Comparison of ENCODE assay signal across 13 cellular contexts in the genomic region with DNA sequence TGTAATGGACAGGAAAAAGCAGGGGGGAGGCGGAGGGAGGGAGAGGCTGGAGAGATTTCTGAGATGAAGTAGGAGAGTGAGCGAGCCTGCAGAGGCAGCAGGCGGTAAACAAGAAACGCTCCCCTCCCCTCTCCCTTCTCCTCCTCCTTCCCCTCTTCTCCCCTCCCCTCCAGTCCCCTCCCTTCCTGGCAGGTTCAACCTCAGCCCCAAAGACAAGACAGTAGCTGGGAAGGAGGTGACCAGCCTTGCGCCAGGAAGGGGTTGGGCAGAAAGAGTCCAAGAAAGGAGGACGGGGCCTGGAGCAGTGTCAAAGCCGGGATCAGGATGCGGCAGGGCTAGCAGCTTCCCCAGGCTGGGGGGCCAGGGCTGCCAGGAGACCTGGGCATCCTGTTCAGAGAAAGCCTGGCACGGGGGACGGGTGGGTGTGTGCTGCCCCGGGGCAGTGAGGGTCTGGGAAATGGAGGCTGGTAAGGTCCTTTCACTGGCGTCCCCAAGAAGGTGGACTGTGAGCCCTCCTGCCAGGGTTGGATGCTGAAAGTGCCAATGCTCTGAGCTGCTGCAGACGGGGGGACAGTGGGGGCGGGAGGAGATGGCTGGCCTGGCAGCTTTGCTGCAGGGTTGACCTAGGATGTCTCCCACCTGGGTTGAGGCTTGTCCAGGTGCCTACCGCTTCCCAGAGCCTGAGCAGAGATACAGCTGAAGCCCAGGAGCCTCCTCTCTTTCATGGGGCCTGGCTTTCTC.
A peak's percentile ranks its signal among the peaks of the same experiment; 100 is the strongest.
DNase-seq lines count a peak whose midpoint lies in the region; ATAC-seq, FAIRE-seq and TF ChIP-seq lines count a peak whose summit lies in the region.
"Had no signal": no experiment of that assay in that cellular context is flagged by ENCODE, and none has a peak within 500 bp of the region (broad histone marks: within the 10 kb centered on the region; RNA-seq: fewer than 3 reads in every experiment).

No MANE protein-coding gene starts in this region.

- H4K5ac ChIP-seq in H9 (ENCODE audit: insufficient read length, low read depth, low read length) (no peak overlapping the region), H1 (ENCODE audit: insufficient read length, low read depth, low read length) (no peak overlapping the region)

- POLR2A ChIA-PET in H1 (lab: Charles Lee; ENCODE audit: partially characterized antibody), result interaction anchor here (0.6 to 1.7 kb wide), 4 partner anchors 56 to 261 kb away, joined by 3 to 5 read pairs (median 3); a partner anchor contains a TSS

- peaks cover 4 to 5% of the 10 kb centered on the region in 2 experiments for H3K9me3 Mint-ChIP-seq in H9

- no peaks in the 10 kb centered on the region for H3K79me2 ChIP-seq in H9 (ENCODE audit: insufficient read depth, low read length)
- H3K79me2 ChIP-seq in H1 (ENCODE audit: control insufficient read depth in 1 of 2, insufficient read depth in 2 of 2, low read length in 2 of 2), result no peaks in the 10 kb centered on the region

- H3K27ac ChIP-seq in BLaER1 (no peak overlapping the region), H9 (ENCODE audit: insufficient read length, low read depth, low read length) (no peak overlapping the region), H1 (ENCODE audit: low read depth, low read length) (no peak overlapping the region)
- H3K27ac ChIP-seq: C4-2B, pancreas had no signal

- no peak overlapping the region for H2BK20ac ChIP-seq in H9 (ENCODE audit: low read depth, low read length, poor library complexity, severe bottlenecking)
- peak overlapping the region; percentile 9; the same call in 1 of the 2 replicates for H2BK20ac ChIP-seq in H1 (ENCODE audit: low read length)

- peaks cover 80% of the 10 kb centered on the region for H3K27me3 Mint-ChIP-seq in H9 (ENCODE audit: low read depth)

- no CpG with 5 or more reads among the region's 15 CpGs for WGBS in H9 (ENCODE audit: extremely low coverage, insufficient read length, low lambda C conversion rate)
- 53% methylated on average over 10 of the region's 15 CpGs; no CpG with 5 or more reads in 1 of the 2 experiments for WGBS in H1 (ENCODE audit: extremely low coverage in 1 of 2, insufficient coverage in 1 of 2, insufficient read length in 1 of 2, insufficient replicate concordance in 2 of 2, low coverage in 1 of 2, low lambda C conversion rate in 2 of 2, missing lambda C conversion rate in 1 of 2), 2 experiments

- H3K27ac Mint-ChIP-seq in H9, result no peak overlapping the region

- H4K91ac ChIP-seq in H9 (ENCODE audit: insufficient read length, low read depth, low read length) (no peak overlapping the region), H1 (replicated peaks; ENCODE audit: insufficient read length, low read length) (peak overlapping the region; percentile 70)

- H2BK15ac ChIP-seq in H9 (ENCODE audit: low read depth, low read length) (no peak overlapping the region), H1 (ENCODE audit: low read length) (peak overlapping the region; percentile 65; the same call in 1 of the 2 replicates)

- no peak overlapping the region for H3T11ph ChIP-seq in H9 (ENCODE audit: low read length)

- H3K79me1 ChIP-seq in H9 (ENCODE audit: insufficient read depth, low read depth, low read length, poor library complexity, severe bottlenecking), result no peaks in the 10 kb centered on the region
- no peaks in the 10 kb centered on the region for H3K79me1 ChIP-seq in H1 (ENCODE audit: low read depth, low read length)

- H2BK12ac ChIP-seq in H9 (ENCODE audit: insufficient read length, low read depth, low read length), result no peak overlapping the region
- H2BK12ac ChIP-seq in H1 (ENCODE audit: low read depth, low read length), result peak overlapping the region; percentile 84; the same call in 1 of the 2 replicates

- TF ChIP-seq CTCF in H9 (conservative IDR thresholded peaks at IDR 0.05) (no peak), H1 (IDR thresholded peaks at IDR 0.05; ENCODE audit: control extremely low read depth in 1 of 3, insufficient read depth in 1 of 3, low read depth in 1 of 3, low read length in 3 of 3) (no peak)

- H3K36me3 Mint-ChIP-seq in H9 (ENCODE audit: insufficient read depth in 1 of 3, low read depth in 3 of 3), result peaks cover 0 to 4% (median 1%) of the 10 kb centered on the region in 3 experiments; a peak in 4 of 7 replicates

- H3K18ac ChIP-seq in H9 (ENCODE audit: insufficient read length, low read depth, low read length), result no peak overlapping the region
- peak overlapping the region; percentile 57; the same call in 1 of the 2 replicates for H3K18ac ChIP-seq in H1 (ENCODE audit: extremely low read depth, low read length)

- no peak overlapping the region for H3K23ac ChIP-seq in H9 (ENCODE audit: insufficient read length, low read depth, low read length)
- no peak overlapping the region for H3K23ac ChIP-seq in H1 (ENCODE audit: insufficient read length)

- H3K4me3 ChIP-seq in BLaER1, result no peak overlapping the region
- peak overlapping the region; percentile 21 to 73 (median 36); a peak in 7 of 8 replicates for H3K4me3 ChIP-seq in H1 (ENCODE audit: extremely low read depth in 1 of 4, insufficient read depth in 2 of 4, low read depth in 3 of 4, low read length in 4 of 4)
- H3K4me3 ChIP-seq: pancreas had no signal

- H2AFZ ChIP-seq in H9 (ENCODE audit: low read length), result no peak overlapping the region
- H2AFZ ChIP-seq in H1 (ENCODE audit: low read length), result peak overlapping the region; percentile 51

- peaks cover 50 to 58% of the 10 kb centered on the region in 2 experiments for H3K4me1 Mint-ChIP-seq in H9

- H2BK120ac ChIP-seq in H9 (ENCODE audit: low read depth, low read length, poor library complexity, severe bottlenecking), result no peak overlapping the region
- no peak overlapping the region for H2BK120ac ChIP-seq in H1 (replicated peaks; ENCODE audit: low read depth, low read length)

- TF ChIP-seq POLR2A in H1 (IDR thresholded peaks at IDR 0.05; ENCODE audit: control extremely low read depth in 1 of 2, low read depth in 2 of 2, low read length in 2 of 2), result no peak

- no peak for FAIRE-seq in H1 (lab: Jason Lieb, UNC)
- FAIRE-seq: endometrium, pancreas had no signal

- H2AK5ac ChIP-seq in H9 (ENCODE audit: insufficient read length, low read length), result no peak overlapping the region
- no peak overlapping the region for H2AK5ac ChIP-seq in H1 (ENCODE audit: low read depth, low read length)

- peaks cover 30% of the 10 kb centered on the region for H3K27me3 ChIP-seq in BLaER1
- H3K27me3 ChIP-seq in H9 (ENCODE audit: insufficient read depth, low read length), result peaks cover 4% of the 10 kb centered on the region; the same call in 1 of the 2 replicates
- peaks cover 0 to 22% (median 17%) of the 10 kb centered on the region in 4 experiments; a peak in 5 of 7 replicates for H3K27me3 ChIP-seq in H1 (replicated peaks in 1 of 4; ENCODE audit: control insufficient read depth in 3 of 4, extremely low read depth in 1 of 4, insufficient read depth in 3 of 4, low read length in 3 of 4)
- H3K27me3 ChIP-seq: pancreas had no signal

- H2BK5ac ChIP-seq in H9 (ENCODE audit: insufficient read length, low read length) (no peak overlapping the region), H1 (ENCODE audit: low read depth, low read length) (peak overlapping the region; percentile 56; the same call in 1 of the 2 replicates)

- H4K20me1 ChIP-seq in BLaER1, result no peaks in the 10 kb centered on the region
- H4K20me1 ChIP-seq in H9 (ENCODE audit: control insufficient read depth, insufficient read depth, insufficient read length), result no peaks in the 10 kb centered on the region
- H4K20me1 ChIP-seq in H1 (replicated peaks in 1 of 2; ENCODE audit: control insufficient read depth in 1 of 2, insufficient read depth in 2 of 2, low read length in 2 of 2), result peaks cover 0 to 2% of the 10 kb centered on the region in 2 experiments

- H3K23me2 ChIP-seq in H9 (ENCODE audit: insufficient read length, low read depth, low read length, poor library complexity, severe bottlenecking), result peaks cover 13% of the 10 kb centered on the region
- H3K23me2 ChIP-seq in H1 (ENCODE audit: low read depth, low read length), result no peaks in the 10 kb centered on the region; the same call in 1 of the 2 replicates

- H3K36me3 ChIP-seq in BLaER1 (no peaks in the 10 kb centered on the region), H1 (ENCODE audit: control insufficient read depth in 2 of 4, insufficient read depth in 4 of 4, low read length in 3 of 4) (no peaks in the 10 kb centered on the region)
- H3K36me3 ChIP-seq: pancreas had no signal

- H3K56ac ChIP-seq in H9 (ENCODE audit: insufficient read length, low read depth, low read length) (no peak overlapping the region), H1 (replicated peaks; ENCODE audit: insufficient read length, low read depth, low read length) (no peak overlapping the region)

- peak overlapping the region; percentile 65 to 79 for H3K4me3 Mint-ChIP-seq in H9

- H3K9me3 ChIP-seq in BLaER1, result peaks cover 14% of the 10 kb centered on the region
- H3K9me3 ChIP-seq in H9 (ENCODE audit: control insufficient read depth, low read depth, low read length), result no peaks in the 10 kb centered on the region
- 0 out of 4 replicates have a peak, but pooled peaks cover 0 to 1% of the 10 kb centered on the region in 2 experiments for H3K9me3 ChIP-seq in H1 (ENCODE audit: insufficient read depth in 2 of 2, low read depth in 1 of 2, low read length in 1 of 2)
- H3K9me3 ChIP-seq: pancreas had no signal

- TF ChIP-seq EP300 in H1 (IDR thresholded peaks at IDR 0.05; ENCODE audit: borderline replicate concordance in 1 of 2, low read depth in 2 of 2, low read length in 2 of 2), result no peak

- DNase-seq in H9 (peak; percentile 76), H1 (ENCODE audit: low read depth in 1 of 2, low spot score in 2 of 2) (peak in 1 of 2 experiments; percentile 63), midbrain (lab: John Stamatoyannopoulos, UW) (peak; percentile 3), superior temporal gyrus (ENCODE audit: extremely low spot score) (no peak), AG08396 (ENCODE audit: low spot score) (no peak)
- DNase-seq in stimulated activated CD4-positive, alpha-beta T cell treated with anti-CD3 and anti-CD28 coated beads, Interleukin-2, amount 100 ng/mL, for 48 hours, result no peak
- DNase-seq: NCI-H1092, pancreas, T-helper 9 cell had no signal

- H3K4ac ChIP-seq in H9 (ENCODE audit: low read depth, low read length) (no peak overlapping the region), H1 (replicated peaks; ENCODE audit: insufficient read length, low read depth, low read length) (no peak overlapping the region)

- CTCF ChIA-PET in H1 (lab: Charles Lee; ENCODE audit: partially characterized antibody), result interaction anchor here (0.8 to 1.7 kb wide), 6 partner anchors 26 to 264 kb away, joined by 3 to 5 read pairs (median 4); no protein-coding TSS in a partner anchor

- peak overlapping the region; percentile 93 for H3K4me2 ChIP-seq in BLaER1
- H3K4me2 ChIP-seq in H9 (ENCODE audit: insufficient read depth, insufficient read length, low read length), result peak overlapping the region; percentile 60
- H3K4me2 ChIP-seq in H1 (ENCODE audit: insufficient read depth in 1 of 2, low read depth in 2 of 2, low read length in 2 of 2), result peak overlapping the region; percentile 44 to 64

- peak overlapping the region; percentile 51; the same call in 1 of the 2 replicates for H3K14ac ChIP-seq in H9 (ENCODE audit: insufficient read depth, low read length)
- H3K14ac ChIP-seq in H1 (ENCODE audit: insufficient read length), result no peak overlapping the region

- H4K8ac ChIP-seq in H9 (replicated peaks; ENCODE audit: insufficient read length, low read depth, low read length) (no peak overlapping the region), H1 (ENCODE audit: extremely low read depth, insufficient read depth, low read length) (no peak overlapping the region)

- H3K9ac ChIP-seq in BLaER1, result no peak overlapping the region
- no peak overlapping the region for H3K9ac ChIP-seq in H9 (ENCODE audit: extremely low read depth, insufficient read length, low read length)
- no peak overlapping the region for H3K9ac ChIP-seq in H1 (replicated peaks in 1 of 4; ENCODE audit: extremely low read depth in 1 of 4, low read depth in 3 of 4, low read length in 3 of 4)

- H3K4me1 ChIP-seq in BLaER1, result peaks cover 91% of the 10 kb centered on the region
- no peaks in the 10 kb centered on the region; the same call in 1 of the 2 replicates for H3K4me1 ChIP-seq in H9 (ENCODE audit: insufficient read depth, low read length)
- H3K4me1 ChIP-seq in H1 (replicated peaks in 1 of 4; ENCODE audit: control insufficient read depth in 3 of 4, insufficient read depth in 4 of 4, low read length in 3 of 4), result peaks cover 0 to 16% (median 10%) of the 10 kb centered on the region in 4 experiments; a peak in 6 of 7 replicates
- H3K4me1 ChIP-seq: pancreas had no signal

- no peak for TF ChIP-seq RAD21 in H1 (IDR thresholded peaks at IDR 0.05 in 1 of 2, conservative IDR thresholded peaks at IDR 0.05 in 1 of 2; ENCODE audit: low read depth in 2 of 2, low read length in 2 of 2)

- no peak for ATAC-seq in GM21786 (IDR thresholded peaks at IDR 0.05; ENCODE audit: unreplicated experiment)
- ATAC-seq: pancreas had no signal

Comparison
In these comparisons a context has a peak if more than half of its experiments do, and no peak if none do; other contexts are left out.
1. DNase-seq: peak in H9 (single experiment) and midbrain (single experiment); none in superior temporal gyrus (single experiment), AG08396 (single experiment) and stimulated activated CD4-positive, alpha-beta T cell treated with anti-CD3 and anti-CD28 coated beads, Interleukin-2, amount 100 ng/mL, for 48 hours (0 of 2).
2. Peak in every context shown above with its lines, with median percentiles within 50 percentile points of each other: H3K4me2 ChIP-seq.